Comparison of ENCODE assay signal across 20 cellular contexts in the genomic region with DNA sequence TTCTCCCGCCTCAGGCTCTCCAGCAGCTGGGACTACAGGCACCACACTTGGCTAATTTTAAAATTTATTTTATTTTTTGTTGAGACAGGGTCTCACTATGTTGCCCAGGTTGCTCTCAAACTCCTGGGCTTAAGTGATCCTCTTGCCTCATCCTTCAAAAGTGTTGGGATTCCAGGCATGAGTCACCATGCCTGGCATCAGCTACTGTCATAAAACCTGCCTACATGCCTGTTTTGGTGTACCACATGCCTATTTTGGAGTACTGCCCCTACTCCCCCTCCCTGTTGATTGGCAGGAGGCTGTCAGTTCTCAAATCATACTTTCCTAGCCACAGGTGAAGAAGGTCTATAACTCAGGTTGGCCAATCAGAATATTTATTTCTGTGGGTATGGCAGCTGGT.
DNase-seq lines count a peak whose midpoint lies in the region; ATAC-seq, FAIRE-seq and TF ChIP-seq lines count a peak whose summit lies in the region.
"Had no signal": no experiment of that assay in that cellular context is flagged by ENCODE, and none has a peak within 500 bp of the region (broad histone marks: within the 10 kb centered on the region; RNA-seq: fewer than 3 reads in every experiment).

No MANE protein-coding gene starts in this region.

- no peak overlapping the region for H3K27ac ChIP-seq in RWPE2 (ENCODE audit: poor library complexity, severe bottlenecking)
- H3K27ac ChIP-seq: BLaER1 had no signal

- H3K27me3 ChIP-seq in RWPE2 (ENCODE audit: insufficient read depth, poor library complexity, severe bottlenecking), result no peaks in the 10 kb centered on the region
- H3K27me3 ChIP-seq: BLaER1 had no signal

- no peaks in the 10 kb centered on the region for H3K9me3 ChIP-seq in RWPE2 (ENCODE audit: severe bottlenecking)
- H3K9me3 ChIP-seq: BLaER1 had no signal

- no peaks in the 10 kb centered on the region for H3K36me3 ChIP-seq in RWPE2 (ENCODE audit: low read depth)
- H3K36me3 ChIP-seq: BLaER1 had no signal

- H3K4me1 ChIP-seq in RWPE2 (ENCODE audit: insufficient read depth, poor library complexity, severe bottlenecking), result no peaks in the 10 kb centered on the region
- H3K4me1 ChIP-seq: BLaER1 had no signal

- ATAC-seq in RWPE2 (ENCODE audit: low read depth), result peak; percentile 48; the same call in 1 of the 3 replicates
- ATAC-seq in GM18907 (IDR thresholded peaks at IDR 0.05; ENCODE audit: unreplicated experiment), result no peak
- no peak for ATAC-seq in GM21381 (IDR thresholded peaks at IDR 0.05; ENCODE audit: unreplicated experiment)

- no peak for FAIRE-seq in urothelium cell line (lab: Jason Lieb, UNC)
- FAIRE-seq in GM12891 (lab: Jason Lieb, UNC), result no peak
- FAIRE-seq: GM12892 had no signal

- no peak for TF ChIP-seq POLR2A in GM12891 (IDR thresholded peaks at IDR 0.05; ENCODE audit: low read depth, low read length)

- no peak for TF ChIP-seq CTCF in RWPE2 (IDR thresholded peaks at IDR 0.05; ENCODE audit: poor library complexity, severe bottlenecking)

- H3K4me3 ChIP-seq in RWPE2 (ENCODE audit: severe bottlenecking), result no peak overlapping the region
- H3K4me3 ChIP-seq: BLaER1 had no signal

- peak; percentile 71 for DNase-seq in M059J (ENCODE audit: low read depth)
- DNase-seq in RWPE2 (ENCODE audit: low spot score), result no peak
- DNase-seq in glomerular visceral epithelial cell (ENCODE audit: extremely low spot score), result peak; percentile 51
- peak; percentile 19 for DNase-seq in urothelium cell line (ENCODE audit: low spot score)
- DNase-seq in GM12891 (ENCODE audit: insufficient read length, low spot score), result no peak
- DNase-seq: CD4-positive, alpha-beta T cell; COR-L47; DND-41; KBM-7; NCI-H1105; NCI-H146; NCI-H2029; NCI-H226; NCI-H524; NCI-H82; SHP77 had no signal

TF ChIP-seq in GM12891, 5 proteins besides CTCF, POLR2A, EP300 and RAD21:
- TF ChIP-seq POLR2AphosphoS5 (IDR thresholded peaks at IDR 0.05; ENCODE audit: low read depth, low read length) (no peak), POU2F2 (IDR thresholded peaks at IDR 0.05; ENCODE audit: low read depth, low read length) (no peak), PAX5 (IDR thresholded peaks at IDR 0.05; ENCODE audit: insufficient read depth, low read length, severe bottlenecking) (no peak), TAF1 (IDR thresholded peaks at IDR 0.05; ENCODE audit: low read depth, low read length) (no peak), SPI1 (IDR thresholded peaks at IDR 0.05; ENCODE audit: low read depth, low read length) (no peak)

Comparison
In these comparisons a context has a peak if more than half of its experiments do, and no peak if none do; other contexts are left out.
1. DNase-seq: peak in M059J (single experiment), glomerular visceral epithelial cell (single experiment) and urothelium cell line (single experiment); none in RWPE2 (single experiment) and GM12891 (single experiment).